27 cellular contexts compared by ENCODE assay signal in the genomic region with DNA sequence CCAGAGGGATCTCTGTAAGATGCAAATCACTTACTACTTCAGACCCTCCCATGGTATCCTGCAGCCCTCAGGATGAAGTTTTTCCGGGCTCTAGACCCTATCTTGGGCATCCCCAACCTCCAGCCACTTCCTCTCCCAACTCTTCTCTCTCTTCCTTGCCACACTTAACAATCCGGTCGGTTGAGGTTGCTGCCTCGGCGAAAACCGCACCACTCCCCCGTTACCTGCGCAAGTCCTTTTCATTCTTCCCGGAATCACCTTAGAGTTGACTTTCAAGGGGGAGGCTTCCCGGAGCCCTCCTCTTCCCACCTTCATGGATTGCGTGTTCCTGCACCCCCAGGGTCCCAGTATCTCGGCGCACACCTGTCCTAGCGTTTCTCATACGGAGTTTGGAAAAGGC. TPM values are rescaled to one million over a fixed set of nuclear protein-coding genes. Genes with fewer than 3 reads are reported as not detected.
DNase-seq lines count a peak whose midpoint lies in the region; ATAC-seq and TF ChIP-seq lines count a peak whose summit lies in the region.
"Had no signal": no experiment of that assay in that cellular context is flagged by ENCODE, and none has a peak within 500 bp of the region (broad histone marks: within the 10 kb centered on the region; RNA-seq: fewer than 3 reads in every experiment).

No MANE protein-coding gene starts in this region.

- no peak overlapping the region for H3K4me3 ChIP-seq in breast epithelium
- H3K4me3 ChIP-seq in prostate gland = no peak overlapping the region
- H3K4me3 ChIP-seq in adrenal gland = no peak overlapping the region
- H3K4me3 ChIP-seq: K562, PC-9, psoas muscle, tibial nerve had no signal

- H3K27ac Mint-ChIP-seq in immature natural killer cell = no peak overlapping the region
- H3K27ac Mint-ChIP-seq: activated naive CD4-positive, alpha-beta T cell treated with anti-CD3 and anti-CD28 coated beads, Interleukin-2, amount 50 U/mL, for 72 hours had no signal

- no peaks in the 10 kb centered on the region for H3K9me3 Mint-ChIP-seq in immature natural killer cell
- H3K9me3 Mint-ChIP-seq: activated naive CD4-positive, alpha-beta T cell treated with anti-CD3 and anti-CD28 coated beads, Interleukin-2, amount 50 U/mL, for 72 hours; H9 had no signal

- TF ChIP-seq CTCF in RWPE1 (conservative IDR thresholded peaks at IDR 0.05; ENCODE audit: low read depth) (no peak), breast epithelium (IDR thresholded peaks at IDR 0.05) (no peak), prostate gland (IDR thresholded peaks at IDR 0.05) (no peak), adrenal gland (IDR thresholded peaks at IDR 0.05) (no peak)

- H3K9me3 ChIP-seq in breast epithelium (no peaks in the 10 kb centered on the region), prostate gland (no peaks in the 10 kb centered on the region), adrenal gland (replicated peaks in 1 of 3) (no peaks in the 10 kb centered on the region)
- H3K9me3 ChIP-seq: BE2C, psoas muscle, tibial nerve had no signal

- POLR2A ChIA-PET in RWPE1 (lab: Yijun Ruan, JAX; ENCODE audit: low non-redundant PET) = no interaction called here

- H3K27me3 Mint-ChIP-seq in immature natural killer cell (ENCODE audit: low read depth in 3 of 3) = peaks cover 24 to 35% (median 29%) of the 10 kb centered on the region in 3 donors

- no peak for ATAC-seq in GM21423 (IDR thresholded peaks at IDR 0.05; ENCODE audit: unreplicated experiment)
- ATAC-seq: activated naive CD4-positive, alpha-beta T cell treated with anti-CD3 and anti-CD28 coated beads, Interleukin-2, amount 50 U/mL, for 72 hours; K562; psoas muscle; sciatic nerve had no signal

- peaks cover 0 to 4% (median 0%) of the 10 kb centered on the region in 3 donors for H3K36me3 Mint-ChIP-seq in immature natural killer cell
- H3K36me3 Mint-ChIP-seq: activated naive CD4-positive, alpha-beta T cell treated with anti-CD3 and anti-CD28 coated beads, Interleukin-2, amount 50 U/mL, for 72 hours had no signal

- no peaks in the 10 kb centered on the region for H3K36me3 ChIP-seq in breast epithelium
- no peaks in the 10 kb centered on the region for H3K36me3 ChIP-seq in prostate gland
- H3K36me3 ChIP-seq in adrenal gland (replicated peaks in 1 of 2) = no peaks in the 10 kb centered on the region
- H3K36me3 ChIP-seq: BE2C, tibial nerve had no signal

- CTCF ChIA-PET in RWPE1 (lab: Yijun Ruan, JAX) = interaction anchor here (0.7 kb wide), 1 partner anchor 21 kb away, joined by 3 read pairs; no protein-coding TSS in a partner anchor

- intact Hi-C loops in breast epithelium (cut with DNase I; ENCODE audit: low total_unique reads) = no loop called here
- intact Hi-C loops in prostate gland (cut with DNase I) = no loop called here
- intact Hi-C loops in adrenal gland (cut with DNase I) = no loop called here

- H3K4me1 ChIP-seq in breast epithelium = peaks cover 11 to 16% of the 10 kb centered on the region in 2 donors
- peaks cover 21% of the 10 kb centered on the region for H3K4me1 ChIP-seq in prostate gland (replicated peaks)
- H3K4me1 ChIP-seq in adrenal gland (replicated peaks in 1 of 2) = no peaks in the 10 kb centered on the region

- no peaks in the 10 kb centered on the region for H3K27me3 ChIP-seq in breast epithelium
- H3K27me3 ChIP-seq in prostate gland (replicated peaks; ENCODE audit: insufficient read depth) = no peaks in the 10 kb centered on the region
- no peaks in the 10 kb centered on the region for H3K27me3 ChIP-seq in adrenal gland
- H3K27me3 ChIP-seq: BE2C, tibial nerve had no signal

- WGBS in prostate gland = 57% methylated on average over 15 of the region's 15 CpGs
- 90 to 96% (median 94%) methylated on average over 15 of the region's 15 CpGs for WGBS in adrenal gland, 4 donors

- DNase-seq in RWPE1 (ENCODE audit: low spot score) (no peak), breast epithelium (ENCODE audit: low spot score in 2 of 2) (peak in 1 of 2 donors; percentile 53), immature natural killer cell (no peak), prostate gland (ENCODE audit: low spot score) (peak; percentile 65), adrenal gland (no peak), NOMO-1 treated with DMSO at 0.1 percent for 48 hours (lab: John Stamatoyannopoulos, UW; ENCODE audit: unreplicated experiment) (no peak), NCI-H1105 treated with DMSO at 0.1 percent for 48 hours (lab: John Stamatoyannopoulos, UW) (no peak)
- DNase-seq: activated CD4-positive, alpha-beta T cell treated with anti-CD3 and anti-CD28 coated beads for 48 hours; BE2C; cortex of kidney; DMS153; effector memory CD4-positive, alpha-beta T cell; H9; NCI-H1105; NCI-H187 treated with DMSO at 0.1 percent for 48 hours; NCI-H526; PC-9; psoas muscle; SIG-M5; stimulated activated CD4-positive, alpha-beta T cell treated with anti-CD3 and anti-CD28 coated beads, Interleukin-4, amount 100 ng/mL, for 1 hour; T-helper 9 cell had no signal

- peaks cover 49 to 61% of the 10 kb centered on the region in 2 donors for H3K4me1 Mint-ChIP-seq in immature natural killer cell

- H3K27ac ChIP-seq in RWPE1 = peak overlapping the region; percentile 87
- peak overlapping the region; percentile 22 to 95 for H3K27ac ChIP-seq in breast epithelium
- peak overlapping the region; percentile 63 to 91 for H3K27ac ChIP-seq in prostate gland
- H3K27ac ChIP-seq in adrenal gland = no peak overlapping the region
- H3K27ac ChIP-seq: PC-9, psoas muscle, tibial nerve, VCaP had no signal

- TF ChIP-seq POLR2A in breast epithelium (IDR thresholded peaks at IDR 0.05) (no peak), prostate gland (IDR thresholded peaks at IDR 0.05) (peak; percentile 28), adrenal gland (IDR thresholded peaks at IDR 0.05) (no peak)

- H3K4me3 Mint-ChIP-seq in immature natural killer cell = peak overlapping the region in 3 of 5 donors; percentile 60 to 78 (median 72)
- H3K4me3 Mint-ChIP-seq: H9 had no signal

RNA-seq across cellular contexts. Expression of gene NECTIN1, which starts 42.5 kb away (rescaled TPM):
- total RNA-seq in breast epithelium (1 to 10 TPM; 2.6 to 6.6 (median 4.5) TPM), prostate gland (10 to 100 TPM; 18.7 to 28.2 TPM), adrenal gland (10 to 100 TPM in 1 of 8 donors, 1 to 10 TPM in 7; 1.6 to 19.6 (median 5.6) TPM)
- polyA plus RNA-seq in immature natural killer cell (under 1 TPM in 2 of 3 donors, not detected in 1; 0.41 to 0.52 TPM), adrenal gland (1 to 10 TPM; 2.6 to 6.9 (median 5.6) TPM)

Comparison
In these comparisons a context has a peak if more than half of its experiments do, and no peak if none do; other contexts are left out.
1. H3K27ac ChIP-seq: peak in RWPE1 (single experiment), breast epithelium (2 of 2) and prostate gland (2 of 2); none in adrenal gland (0 of 5).